1 cellular context compared by ENCODE assay signal in the genomic region with DNA sequence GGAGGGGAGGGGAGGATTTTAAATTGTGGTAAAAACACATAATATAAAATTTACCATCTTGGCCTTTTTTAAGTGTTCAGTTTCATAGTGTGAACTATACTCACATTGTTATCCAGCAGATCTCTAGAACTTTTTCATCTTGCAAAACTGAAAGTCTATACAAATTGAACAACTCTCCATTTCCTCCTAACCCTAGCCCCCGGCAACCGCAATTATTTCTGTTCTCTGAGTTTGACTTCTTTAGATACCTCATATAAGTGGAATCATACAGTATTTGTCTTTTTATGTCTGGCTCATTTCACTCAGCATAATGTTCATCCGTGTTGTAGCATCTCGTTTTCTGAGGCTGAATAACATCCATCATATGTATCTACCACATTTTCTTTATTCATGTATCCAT.
TF ChIP-seq lines count a peak whose summit lies in the region.

No MANE protein-coding gene starts in this region.

TF ChIP-seq in GM12878, 131 proteins besides CTCF, POLR2A, EP300 and RAD21:
- TF ChIP-seq RUNX3 (IDR thresholded peaks at IDR 0.05; ENCODE audit: low read length) (peak; percentile 36; the same call in 1 of the 2 replicates), SMARCA5 (IDR thresholded peaks at IDR 0.05) (no peak)
